Comparison of ENCODE assay signal across 40 cellular contexts in the genomic region with DNA sequence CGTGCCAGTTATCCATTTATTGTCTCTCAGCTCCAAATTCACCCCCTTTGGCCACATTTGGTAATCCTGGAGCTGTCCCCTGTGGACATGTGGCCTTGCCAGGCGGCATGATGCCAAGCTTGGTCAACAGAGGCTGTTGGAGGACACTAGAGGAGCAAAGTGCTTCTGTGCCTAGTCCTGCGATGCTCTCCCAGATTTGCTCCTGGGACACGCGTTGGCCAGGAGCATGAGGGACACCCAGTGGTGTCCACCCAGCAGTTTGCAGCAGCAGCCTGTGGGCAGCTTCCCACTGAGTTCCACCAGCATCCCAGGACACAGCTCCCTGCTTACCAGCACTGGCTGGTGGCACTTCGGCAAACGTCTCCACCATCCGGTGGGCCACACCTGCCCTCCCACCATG. TPM values are rescaled to one million over a fixed set of nuclear protein-coding genes. Genes with fewer than 3 reads are reported as not detected.
"Had no signal": no experiment of that assay in that cellular context is flagged by ENCODE, and none has a peak within 500 bp of the region (broad histone marks: within the 10 kb centered on the region; RNA-seq: fewer than 3 reads in every experiment).

No MANE protein-coding gene starts in this region.

- H3K27me3 ChIP-seq: body of pancreas, MG63, Peyer's patch had no signal

- H3K4me3 ChIP-seq: adrenal gland, body of pancreas, breast epithelium, MG63, Peyer's patch had no signal

- H3K27ac ChIP-seq: adrenal gland, body of pancreas, breast epithelium, Peyer's patch, VCaP had no signal

- ATAC-seq: activated T-cell treated with anti-CD3 and anti-CD28 coated beads, Interleukin-2, amount 50 U/mL, for 72 hours; activated T-helper 17 cell treated with anti-CD3 and anti-CD28 coated beads, Interleukin-2, amount 50 U/mL, for 72 hours; body of pancreas; PC-3; SK-N-SH treated with all-trans-retinoic acid at 6 μM for 48 hours; T-cell; T-helper 17 cell had no signal

- DNase-seq: activated B cell treated with CpG ODN at 0.5 μM for 24 hours; activated CD4-positive, alpha-beta memory T cell treated with anti-CD3 and anti-CD28 coated beads for 36 hours; activated CD4-positive, alpha-beta T cell treated with anti-CD3 and anti-CD28 coated beads for 4 hours; activated CD4-positive, alpha-beta T cell treated with anti-CD3 and anti-CD28 coated beads, Interleukin-2, amount 50 U/mL, for 1 hour; activated CD4-positive, CD25-positive, alpha-beta regulatory T cell treated with anti-CD3 and anti-CD28 coated beads, Interleukin-2, amount 50 U/mL, for 72 hours; activated effector memory CD4-positive, alpha-beta T cell treated with anti-CD3 and anti-CD28 coated beads, Interleukin-2, amount 50 U/mL, for 16 hours; activated naive CD4-positive, alpha-beta T cell; activated naive CD4-positive, alpha-beta T cell treated with anti-CD3 and anti-CD28 coated beads, Interleukin-2, amount 50 U/mL, for 16 hours; activated naive CD8-positive, alpha-beta T cell treated with anti-CD3 and anti-CD28 coated beads for 36 hours; activated T-cell treated with anti-CD3 and anti-CD28 coated beads, Interleukin-2, amount 50 U/mL, for 1 hour; activated T-cell treated with anti-CD3 and anti-CD28 coated beads, Interleukin-2, amount 50 U/mL, for 72 hours; adrenal gland; body of pancreas; caudate nucleus; Kasumi-1; KG1; MG63; NCI-H1048; NCI-H1105 treated with DMSO at 0.1 percent for 48 hours; NCI-H1436; NCI-H1694; NCI-H1930; NCI-H2081 treated with DMSO at 0.1 percent for 48 hours; NCI-H226; NCI-H446 treated with DMSO at 0.1 percent for 48 hours; NCI-H524; NCI-H69; NCI-H82; NK-92 treated with Interleukin-12 subunit alpha and Interleukin-12 subunit beta, amount 100 ng/mL, for 24 hours; PC-3; Peyer's patch; RPMI8226; SHP77 treated with DMSO at 0.1 percent for 48 hours; T-cell; T-helper 17 cell had no signal

- H3K36me3 Mint-ChIP-seq: activated CD4-positive, alpha-beta memory T cell treated with anti-CD3 and anti-CD28 coated beads for 36 hours; activated naive CD8-positive, alpha-beta T cell treated with anti-CD3 and anti-CD28 coated beads for 36 hours; T-cell had no signal

- H3K9me3 ChIP-seq: adrenal gland, body of pancreas, breast epithelium, MG63, Peyer's patch had no signal

- FAIRE-seq: astrocyte had no signal

- H3K36me3 ChIP-seq: adrenal gland, breast epithelium, MG63, Peyer's patch had no signal

- H3K27ac Mint-ChIP-seq: activated B cell treated with CpG ODN at 0.5 μM for 24 hours; activated CD4-positive, alpha-beta memory T cell treated with anti-CD3 and anti-CD28 coated beads for 36 hours; activated naive CD8-positive, alpha-beta T cell treated with anti-CD3 and anti-CD28 coated beads for 36 hours; activated T-cell treated with anti-CD3 and anti-CD28 coated beads, Interleukin-2, amount 50 U/mL, for 72 hours; activated T-helper 17 cell treated with anti-CD3 and anti-CD28 coated beads, Interleukin-2, amount 50 U/mL, for 72 hours; T-cell; T-helper 17 cell had no signal

- H3K4me1 Mint-ChIP-seq: activated naive CD8-positive, alpha-beta T cell treated with anti-CD3 and anti-CD28 coated beads for 36 hours; activated T-helper 17 cell treated with anti-CD3 and anti-CD28 coated beads, Interleukin-2, amount 50 U/mL, for 72 hours; T-helper 17 cell had no signal

- H3K9me3 Mint-ChIP-seq: activated B cell treated with CpG ODN at 0.5 μM for 24 hours; activated CD4-positive, alpha-beta memory T cell treated with anti-CD3 and anti-CD28 coated beads for 36 hours; activated naive CD8-positive, alpha-beta T cell treated with anti-CD3 and anti-CD28 coated beads for 36 hours; activated T-cell treated with anti-CD3 and anti-CD28 coated beads, Interleukin-2, amount 50 U/mL, for 72 hours; activated T-helper 17 cell treated with anti-CD3 and anti-CD28 coated beads, Interleukin-2, amount 50 U/mL, for 72 hours; T-cell had no signal

- H3K4me3 Mint-ChIP-seq: activated B cell treated with CpG ODN at 0.5 μM for 24 hours; activated CD4-positive, alpha-beta memory T cell treated with anti-CD3 and anti-CD28 coated beads for 36 hours; activated naive CD8-positive, alpha-beta T cell treated with anti-CD3 and anti-CD28 coated beads for 36 hours; activated T-cell treated with anti-CD3 and anti-CD28 coated beads, Interleukin-2, amount 50 U/mL, for 72 hours; activated T-helper 17 cell treated with anti-CD3 and anti-CD28 coated beads, Interleukin-2, amount 50 U/mL, for 72 hours; T-cell; T-helper 17 cell had no signal

- H3K4me1 ChIP-seq: adrenal gland, breast epithelium, Peyer's patch had no signal

RNA-seq across cellular contexts. Expression of gene STEAP1B, which starts 55.5 kb away (rescaled TPM):
- total RNA-seq: activated CD4-positive, alpha-beta memory T cell treated with anti-CD3 and anti-CD28 coated beads for 36 hours; Peyer's patch had no signal
